24 cellular contexts compared by ENCODE assay signal in genomic region chr4:37051111-37051510, GRCh38.
"Had no signal": no experiment of that assay in that cellular context is flagged by ENCODE, and none has a peak within 500 bp of the region (broad histone marks: within the 10 kb centered on the region; RNA-seq: fewer than 3 reads in every experiment).

No MANE protein-coding gene starts in this region.

- H3K4me3 ChIP-seq: colonic mucosa, coronary artery, dorsolateral prefrontal cortex, esophagus muscularis mucosa, esophagus squamous epithelium, gastrocnemius medialis, gastroesophageal sphincter, heart left ventricle, heart right ventricle, hepatocyte had no signal

- H3K27ac ChIP-seq: colonic mucosa, coronary artery, dorsolateral prefrontal cortex, epithelial cell of prostate, esophagus muscularis mucosa, esophagus squamous epithelium, foreskin keratinocyte, gastrocnemius medialis, gastroesophageal sphincter, heart left ventricle, heart right ventricle, hepatocyte had no signal

- DNase-seq: colonic mucosa; cortex of kidney; dermis blood vessel endothelial cell; dorsolateral prefrontal cortex; effector CD4-positive, alpha-beta T cell; effector CD8-positive, alpha-beta T cell; effector memory CD4-positive, alpha-beta T cell; effector memory CD8-positive, alpha-beta T cell; endodermal cell; erythroblast; esophagus squamous epithelium; foreskin fibroblast; foreskin keratinocyte; foreskin melanocyte; gastrocnemius medialis; glutamatergic neuron; head of caudate nucleus; heart left ventricle; heart right ventricle had no signal
